Comparison of ENCODE assay signal across 12 cellular contexts in the genomic region with DNA sequence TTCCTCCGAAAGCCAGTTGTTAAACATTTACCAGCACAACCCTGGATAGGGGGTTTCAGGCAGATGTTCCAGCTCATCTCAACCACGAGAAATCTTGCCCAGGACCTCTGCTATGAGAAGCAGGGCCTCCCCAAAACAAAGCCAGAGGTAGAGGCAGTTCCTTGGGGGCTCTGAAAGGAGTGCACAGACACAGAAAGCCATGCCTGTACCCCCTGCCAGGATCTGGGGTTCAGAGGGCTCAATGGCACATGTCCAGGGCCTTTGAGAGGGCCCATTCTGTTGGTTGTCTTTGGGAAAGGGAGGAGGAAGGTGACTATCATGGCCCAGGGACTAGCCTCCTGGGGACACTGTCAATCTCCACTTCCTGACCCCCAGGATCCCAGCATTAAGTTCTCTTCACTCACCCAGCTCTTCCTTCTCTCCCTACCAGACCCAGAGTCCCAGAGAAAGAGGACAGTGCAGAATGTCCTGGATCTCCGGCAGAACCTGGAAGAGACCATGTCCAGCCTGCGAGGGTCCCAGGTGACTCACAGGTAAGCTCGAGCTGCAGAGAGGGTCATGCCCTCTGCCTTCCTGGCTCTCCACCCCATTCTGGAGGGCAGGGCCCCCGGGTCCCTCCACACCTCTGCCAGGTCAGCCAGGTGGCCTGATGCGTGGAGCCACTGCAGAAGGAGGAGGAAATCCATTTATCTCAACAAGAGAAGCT.
A peak's percentile ranks its signal among the peaks of the same experiment; 100 is the strongest.
DNase-seq lines count a peak whose midpoint lies in the region; ATAC-seq, FAIRE-seq and TF ChIP-seq lines count a peak whose summit lies in the region.
"Had no signal": no experiment of that assay in that cellular context is flagged by ENCODE, and none has a peak within 500 bp of the region (broad histone marks: within the 10 kb centered on the region; RNA-seq: fewer than 3 reads in every experiment).

No MANE protein-coding gene starts in this region.

- H3K4me1 Mint-ChIP-seq in astrocyte (ENCODE audit: low read depth, unreplicated experiment) = peaks cover 70% of the 10 kb centered on the region
- no peaks in the 10 kb centered on the region for H3K4me1 Mint-ChIP-seq in activated naive CD8-positive, alpha-beta T cell treated with anti-CD3 and anti-CD28 coated beads for 36 hours
- H3K4me1 Mint-ChIP-seq: activated CD8-positive, alpha-beta memory T cell treated with anti-CD3 and anti-CD28 coated beads, Interleukin-2, amount 10 ng/mL, durations not matched to agents 7 days and 5 days; stimulated activated effector memory CD8-positive, alpha-beta T cell treated with anti-CD3 and anti-CD28 coated beads, Interleukin-12 subunit alpha, Interleukin-12 subunit beta, amount 100 ng/mL, for 72 hours had no signal

- H3K4me1 ChIP-seq in HCT116 (ENCODE audit: control insufficient read depth in 1 of 2, insufficient read depth in 2 of 2, low read length in 2 of 2) (peaks cover 43 to 63% of the 10 kb centered on the region in 2 experiments), astrocyte (ENCODE audit: insufficient read depth, low read length) (peaks cover 80% of the 10 kb centered on the region), small intestine (ENCODE audit: control insufficient read depth in 2 of 2, insufficient read depth in 1 of 2, low read depth in 1 of 2, low read length in 1 of 2) (peaks cover 5 to 11% of the 10 kb centered on the region in 2 donors)

- FAIRE-seq in astrocyte (lab: Jason Lieb, UNC) (no peak), small intestine (lab: Jason Lieb, UNC) (no peak)
- FAIRE-seq: bronchial epithelial cell had no signal

- peak overlapping the region; percentile 77 for H3K4me3 Mint-ChIP-seq in astrocyte (ENCODE audit: unreplicated experiment)
- H3K4me3 Mint-ChIP-seq in activated naive CD8-positive, alpha-beta T cell treated with anti-CD3 and anti-CD28 coated beads for 36 hours = no peak overlapping the region
- H3K4me3 Mint-ChIP-seq: activated CD8-positive, alpha-beta memory T cell treated with anti-CD3 and anti-CD28 coated beads, Interleukin-2, amount 10 ng/mL, durations not matched to agents 7 days and 5 days; stimulated activated effector memory CD8-positive, alpha-beta T cell treated with anti-CD3 and anti-CD28 coated beads, Interleukin-12 subunit alpha, Interleukin-12 subunit beta, amount 100 ng/mL, for 72 hours had no signal

- peaks cover 1% of the 10 kb centered on the region for H3K36me3 Mint-ChIP-seq in astrocyte (ENCODE audit: low read depth, unreplicated experiment)
- H3K36me3 Mint-ChIP-seq in activated naive CD8-positive, alpha-beta T cell treated with anti-CD3 and anti-CD28 coated beads for 36 hours = no peaks in the 10 kb centered on the region
- H3K36me3 Mint-ChIP-seq: activated CD8-positive, alpha-beta memory T cell treated with anti-CD3 and anti-CD28 coated beads, Interleukin-2, amount 10 ng/mL, durations not matched to agents 7 days and 5 days; stimulated activated effector memory CD8-positive, alpha-beta T cell treated with anti-CD3 and anti-CD28 coated beads, Interleukin-12 subunit alpha, Interleukin-12 subunit beta, amount 100 ng/mL, for 72 hours had no signal

- no peaks in the 10 kb centered on the region for H4K20me1 ChIP-seq in HCT116 (ENCODE audit: insufficient read depth)
- H4K20me1 ChIP-seq in astrocyte (ENCODE audit: insufficient read depth, low read length) = peaks cover 16% of the 10 kb centered on the region

- TF ChIP-seq POLR2A in HCT116 (IDR thresholded peaks at IDR 0.05; ENCODE audit: borderline replicate concordance, extremely low read depth, insufficient read depth, insufficient read length) = no peak

- H3K4me2 ChIP-seq in HCT116 (ENCODE audit: low read length) = peak overlapping the region; percentile 93
- H3K4me2 ChIP-seq in astrocyte (ENCODE audit: low read length) = peak overlapping the region; percentile 58

- H3K27me3 ChIP-seq in HCT116 (ENCODE audit: insufficient read depth, low read length) (no peaks in the 10 kb centered on the region), astrocyte (ENCODE audit: insufficient read depth, low read length) (no peaks in the 10 kb centered on the region), layer of hippocampus (ENCODE audit: control insufficient read depth, insufficient read depth, low read length) (no peaks in the 10 kb centered on the region), small intestine (ENCODE audit: control insufficient read depth in 2 of 2, insufficient read depth in 2 of 2, low read length in 2 of 2) (no peaks in the 10 kb centered on the region)

- intact Hi-C loops in HCT116 (cut with micrococcal nuclease) = loop anchor here (2.0 to 10.0 kb wide), 3 partner anchors 26 to 395 kb away; no protein-coding TSS in a partner anchor

- H3K9me2 ChIP-seq in HCT116 (ENCODE audit: insufficient read depth) = no peaks in the 10 kb centered on the region

- H2AFZ ChIP-seq in HCT116 (ENCODE audit: low read depth, low read length, poor library complexity, severe bottlenecking) (no peak overlapping the region), astrocyte (ENCODE audit: low read depth, low read length) (no peak overlapping the region)

- TF ChIP-seq CTCF in HCT116 (IDR thresholded peaks at IDR 0.05 in 2 of 3, conservative IDR thresholded peaks at IDR 0.05 in 1 of 3; ENCODE audit: borderline replicate concordance in 1 of 3, insufficient read depth in 1 of 3, low read depth in 2 of 3, low read length in 2 of 3) (no peak), astrocyte (IDR thresholded peaks at IDR 0.05; ENCODE audit: insufficient read depth, low read depth, low read length) (no peak)

- POLR2A ChIA-PET in HCT116 (lab: Charles Lee) = interaction anchor here (0.6 to 2.6 kb wide), 4 partner anchors 27 to 230 kb away, joined by 3 to 11 read pairs (median 6); no protein-coding TSS in a partner anchor

- 57 to 76% (median 69%) methylated on average over 7 of the region's 7 CpGs for WGBS in small intestine, 3 donors

- no peaks in the 10 kb centered on the region for H3K9me3 ChIP-seq in HCT116 (ENCODE audit: control insufficient read depth in 1 of 2, insufficient read depth in 1 of 2, low read depth in 1 of 2, low read length in 2 of 2)
- H3K9me3 ChIP-seq in astrocyte (ENCODE audit: insufficient read depth, low read depth, low read length) = no peaks in the 10 kb centered on the region
- no peaks in the 10 kb centered on the region for H3K9me3 ChIP-seq in small intestine (ENCODE audit: control insufficient read depth, low read depth)

- CTCF ChIA-PET in HCT116 (lab: Charles Lee) = interaction anchor here (1.4 to 14.5 kb wide), 4 partner anchors 8 to 153 kb away, joined by 6 to 297 read pairs (median 8); no protein-coding TSS in a partner anchor

- ATAC-seq in HCT116 (no peak), HG02970 (IDR thresholded peaks at IDR 0.05; ENCODE audit: low FRiP score, unreplicated experiment) (no peak), GM18870 (IDR thresholded peaks at IDR 0.05; ENCODE audit: unreplicated experiment) (no peak)
- ATAC-seq: activated CD8-positive, alpha-beta memory T cell treated with anti-CD3 and anti-CD28 coated beads, Interleukin-2, amount 10 ng/mL, durations not matched to agents 7 days and 5 days; stimulated activated effector memory CD8-positive, alpha-beta T cell treated with anti-CD3 and anti-CD28 coated beads, Interleukin-12 subunit alpha, Interleukin-12 subunit beta, amount 100 ng/mL, for 72 hours had no signal

- BruUV-seq in HCT116 (replicated peaks; lab: Mats Ljungman, UMichigan) = no TSS peak

- H3K27ac ChIP-seq in HCT116 (ENCODE audit: low read depth, low read length) (peak overlapping the region; percentile 98), astrocyte (ENCODE audit: low read depth, low read length) (peak overlapping the region; percentile 98), layer of hippocampus (ENCODE audit: low read depth, low read length) (peak overlapping the region; percentile 87), small intestine (ENCODE audit: low read depth in 1 of 2, low read length in 1 of 2) (peak overlapping the region; percentile 75 to 92)

- no peak for TF ChIP-seq RAD21 in HCT116 (IDR thresholded peaks at IDR 0.05; ENCODE audit: low read depth)

- H3K27ac Mint-ChIP-seq in astrocyte (ENCODE audit: unreplicated experiment) = peak overlapping the region; percentile 100
- no peak overlapping the region for H3K27ac Mint-ChIP-seq in activated naive CD8-positive, alpha-beta T cell treated with anti-CD3 and anti-CD28 coated beads for 36 hours
- H3K27ac Mint-ChIP-seq: activated CD8-positive, alpha-beta memory T cell treated with anti-CD3 and anti-CD28 coated beads, Interleukin-2, amount 10 ng/mL, durations not matched to agents 7 days and 5 days had no signal

- RAD21 ChIA-PET in HCT116 (lab: Charles Lee; ENCODE audit: low non-redundant PET in 1 of 2, low total read pairs in 2 of 2, uncharacterized antibody in 2 of 2, unreplicated experiment in 2 of 2) = interaction anchor here in 1 of 2 experiments (0.9 kb wide), 1 partner anchor 80 kb away, joined by 3 read pairs; no protein-coding TSS in a partner anchor

- no peaks in the 10 kb centered on the region for H3K9me3 Mint-ChIP-seq in astrocyte (ENCODE audit: unreplicated experiment)
- H3K9me3 Mint-ChIP-seq in activated naive CD8-positive, alpha-beta T cell treated with anti-CD3 and anti-CD28 coated beads for 36 hours = no peaks in the 10 kb centered on the region
- H3K9me3 Mint-ChIP-seq: stimulated activated effector memory CD8-positive, alpha-beta T cell treated with anti-CD3 and anti-CD28 coated beads, Interleukin-12 subunit alpha, Interleukin-12 subunit beta, amount 100 ng/mL, for 72 hours had no signal

- no peaks in the 10 kb centered on the region for H3K36me3 ChIP-seq in HCT116 (ENCODE audit: control insufficient read depth in 1 of 2, insufficient read depth in 2 of 2, low read length in 2 of 2)
- peaks cover 14% of the 10 kb centered on the region for H3K36me3 ChIP-seq in astrocyte (ENCODE audit: insufficient read depth, low read length)
- H3K36me3 ChIP-seq in small intestine (ENCODE audit: control insufficient read depth in 2 of 2, insufficient read depth in 2 of 2, low read length in 2 of 2) = no peaks in the 10 kb centered on the region

- H3K79me2 ChIP-seq in HCT116 (ENCODE audit: insufficient read depth, low read length) = no peaks in the 10 kb centered on the region
- H3K79me2 ChIP-seq in astrocyte (ENCODE audit: insufficient read depth, low read length) = peaks cover 75% of the 10 kb centered on the region

- no peaks in the 10 kb centered on the region for H3K27me3 Mint-ChIP-seq in astrocyte (ENCODE audit: low read depth, unreplicated experiment)
- H3K27me3 Mint-ChIP-seq in activated naive CD8-positive, alpha-beta T cell treated with anti-CD3 and anti-CD28 coated beads for 36 hours = no peaks in the 10 kb centered on the region

- H3K4me3 ChIP-seq in HCT116 (replicated peaks in 1 of 2; ENCODE audit: low read depth in 1 of 2, low read length in 2 of 2) (peak overlapping the region in 1 of 2 experiments; percentile 51; a peak in 1 of 4 replicates), astrocyte (ENCODE audit: insufficient read depth, low read depth, low read length) (no peak overlapping the region), small intestine (ENCODE audit: low read depth in 1 of 2, low read length in 2 of 2) (no peak overlapping the region)

- DNase-seq in HCT116 (ENCODE audit: low read depth, low spot score) (no peak), astrocyte (ENCODE audit: low read depth) (no peak), small intestine (no peak), cerebellar nuclear complex (lab: John Stamatoyannopoulos, UW) (no peak)
- no peak for DNase-seq in activated naive CD8-positive, alpha-beta T cell treated with anti-CD3 and anti-CD28 coated beads for 36 hours
- DNase-seq: activated CD8-positive, alpha-beta memory T cell treated with anti-CD3 and anti-CD28 coated beads, Interleukin-2, amount 10 ng/mL, durations not matched to agents 7 days and 5 days; GF-D8 had no signal

- peak overlapping the region; percentile 66 for H3K9ac ChIP-seq in HCT116 (ENCODE audit: low read length)
- H3K9ac ChIP-seq in astrocyte (ENCODE audit: low read length) = peak overlapping the region; percentile 78
